Comparison of ENCODE assay signal across 27 cellular contexts in the genomic region with DNA sequence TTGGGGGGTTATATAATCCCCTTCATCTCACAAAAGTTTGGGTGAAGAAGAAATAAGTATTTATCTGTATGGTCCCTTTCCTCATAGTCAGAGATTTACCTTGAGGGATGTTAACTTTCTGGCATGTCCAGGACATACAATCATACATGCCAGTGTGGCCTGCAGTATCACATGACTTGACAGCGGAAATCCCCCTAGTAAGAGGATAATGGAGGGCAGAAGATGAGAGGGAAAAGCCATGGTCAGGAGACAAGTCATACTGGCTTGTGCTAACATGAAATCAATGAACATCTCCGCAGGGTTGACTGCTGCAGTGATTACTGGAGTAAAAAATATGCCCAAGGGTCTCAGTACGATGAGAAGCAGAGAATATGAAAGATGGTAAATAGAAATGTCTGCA.
A peak's percentile ranks its signal among the peaks of the same experiment; 100 is the strongest.
DNase-seq lines count a peak whose midpoint lies in the region; ATAC-seq and TF ChIP-seq lines count a peak whose summit lies in the region.
"Had no signal": no experiment of that assay in that cellular context is flagged by ENCODE, and none has a peak within 500 bp of the region (broad histone marks: within the 10 kb centered on the region; RNA-seq: fewer than 3 reads in every experiment).

No MANE protein-coding gene starts in this region.

- no peaks in the 10 kb centered on the region for H3K79me2 ChIP-seq in OCI-LY3 (ENCODE audit: low read length)

- H3K4me2 ChIP-seq in OCI-LY3 (ENCODE audit: low read length): no peak overlapping the region
- H3K4me2 ChIP-seq: A549 had no signal

- no peaks in the 10 kb centered on the region for H3K9me3 ChIP-seq in OCI-LY3 (ENCODE audit: insufficient read depth, low read length)
- H3K9me3 ChIP-seq in CD8-positive, alpha-beta memory T cell (ENCODE audit: low read length): no peaks in the 10 kb centered on the region
- H3K9me3 ChIP-seq: A549, Caco-2 had no signal

- peak overlapping the region; percentile 45 for H2AFZ ChIP-seq in OCI-LY3 (ENCODE audit: low read depth, low read length)

- no peak for TF ChIP-seq CTCF in OCI-LY3 (IDR thresholded peaks at IDR 0.05; ENCODE audit: low read depth, low read length)
- no peak for TF ChIP-seq CTCF in foreskin keratinocyte (conservative IDR thresholded peaks at IDR 0.05)

- no peaks in the 10 kb centered on the region for H4K20me1 ChIP-seq in OCI-LY3 (ENCODE audit: insufficient read depth, low read length)

- H3K27ac Mint-ChIP-seq in CD8-positive, alpha-beta memory T cell: no peak overlapping the region
- H3K27ac Mint-ChIP-seq: CD4-positive, alpha-beta memory T cell had no signal

- H3K4me1 ChIP-seq in OCI-LY3 (ENCODE audit: low read length) (0 out of 2 replicates have a peak, but pooled peaks cover 7% of the 10 kb centered on the region), foreskin keratinocyte (peaks cover 6% of the 10 kb centered on the region)
- no peaks in the 10 kb centered on the region for H3K4me1 ChIP-seq in CD8-positive, alpha-beta memory T cell (ENCODE audit: insufficient read depth, low read length)
- H3K4me1 ChIP-seq: A549, Caco-2 had no signal

- H3K9me3 Mint-ChIP-seq in CD8-positive, alpha-beta memory T cell: peaks cover 0 to 23% (median 6%) of the 10 kb centered on the region in 5 donors

- H3K36me3 ChIP-seq in OCI-LY3 (replicated peaks; ENCODE audit: low read depth, low read length): no peaks in the 10 kb centered on the region
- H3K36me3 ChIP-seq in CD8-positive, alpha-beta memory T cell (ENCODE audit: insufficient read depth, low read length): no peaks in the 10 kb centered on the region

- DNase-seq in foreskin keratinocyte (peak; percentile 45 to 61), retina (peak; percentile 20), DMS79 (lab: John Stamatoyannopoulos, UW) (no peak), Kasumi-1 (lab: John Stamatoyannopoulos, UW) (no peak)
- no peak for DNase-seq in CD8-positive, alpha-beta memory T cell
- DNase-seq: AML-193; C1 segment of cervical spinal cord; Caco-2; CD4-positive, alpha-beta memory T cell; DND-41; GOT3; HCEC 1CT; NCI-H1105 treated with DMSO at 0.1 percent for 48 hours; NCI-H146; NCI-H1930; NCI-H2107; NCI-H446; NCI-H524 treated with DMSO at 0.1 percent for 48 hours; NCI-H82; NK-92 treated with Interleukin-12 subunit alpha and Interleukin-12 subunit beta, amount 100 ng/mL, for 24 hours; Right ventricle myocardium superior; RPMI8226 had no signal

- H3K27ac ChIP-seq in OCI-LY3 (ENCODE audit: low read length) (no peak overlapping the region), foreskin keratinocyte (no peak overlapping the region)
- H3K27ac ChIP-seq in CD8-positive, alpha-beta memory T cell (ENCODE audit: low read depth, low read length): no peak overlapping the region
- H3K27ac ChIP-seq: A549, SK-N-MC had no signal

- CTCF ChIA-PET in CD8-positive, alpha-beta memory T cell (lab: Charles Lee): no interaction called here

- H3K27me3 Mint-ChIP-seq in CD8-positive, alpha-beta memory T cell: no peaks in the 10 kb centered on the region
- H3K27me3 Mint-ChIP-seq: CD4-positive, alpha-beta memory T cell had no signal

- POLR2A ChIA-PET in CD8-positive, alpha-beta memory T cell (lab: Charles Lee): no interaction called here

- no peak overlapping the region for H3K4me3 ChIP-seq in OCI-LY3 (ENCODE audit: low read length)
- H3K4me3 ChIP-seq in CD8-positive, alpha-beta memory T cell (ENCODE audit: low read length): no peak overlapping the region
- H3K4me3 ChIP-seq: A549, K562, SK-N-MC had no signal

- ATAC-seq in GM18868 (IDR thresholded peaks at IDR 0.05; ENCODE audit: unreplicated experiment) (peak; percentile 71), foreskin keratinocyte (peak; percentile 89)
- ATAC-seq: A549, K562 had no signal

- H3K27me3 ChIP-seq in OCI-LY3 (ENCODE audit: low read depth, low read length) (no peaks in the 10 kb centered on the region), foreskin keratinocyte (no peaks in the 10 kb centered on the region)
- H3K27me3 ChIP-seq in CD8-positive, alpha-beta memory T cell (ENCODE audit: insufficient read depth, low read length, poor library complexity, severe bottlenecking): no peaks in the 10 kb centered on the region

- H3K4me3 Mint-ChIP-seq in CD8-positive, alpha-beta memory T cell: no peak overlapping the region

- H3K36me3 Mint-ChIP-seq in CD8-positive, alpha-beta memory T cell: no peaks in the 10 kb centered on the region
- H3K36me3 Mint-ChIP-seq: CD4-positive, alpha-beta memory T cell had no signal

- no peaks in the 10 kb centered on the region for H3K4me1 Mint-ChIP-seq in CD8-positive, alpha-beta memory T cell
- H3K4me1 Mint-ChIP-seq: CD4-positive, alpha-beta memory T cell had no signal

- no peak overlapping the region for H3K9ac ChIP-seq in OCI-LY3 (ENCODE audit: low read length)

Comparison
In these comparisons a context has a peak if more than half of its experiments do, and no peak if none do; other contexts are left out.
1. DNase-seq: peak in foreskin keratinocyte (2 of 2) and retina (single experiment); none in DMS79 (single experiment), CD8-positive, alpha-beta memory T cell (0 of 5) and Kasumi-1 (0 of 2).